10 cellular contexts compared by ENCODE assay signal in genomic region chr7:35593896-35594295, GRCh38.
DNase-seq lines count a peak whose midpoint lies in the region; ATAC-seq and TF ChIP-seq lines count a peak whose summit lies in the region.
"Had no signal": no experiment of that assay in that cellular context is flagged by ENCODE, and none has a peak within 500 bp of the region (broad histone marks: within the 10 kb centered on the region; RNA-seq: fewer than 3 reads in every experiment).

No MANE protein-coding gene starts in this region.

- 76 to 79% methylated on average over 8 of the region's 8 CpGs for WGBS in thyroid gland, 2 donors

- TF ChIP-seq POLR2A in vagina (IDR thresholded peaks at IDR 0.05) (no peak), thyroid gland (IDR thresholded peaks at IDR 0.05) (no peak)

- H3K9me3 ChIP-seq in PC-9 (ENCODE audit: insufficient read depth, low read depth) (no peaks in the 10 kb centered on the region), vagina (no peaks in the 10 kb centered on the region), thyroid gland (no peaks in the 10 kb centered on the region)

- H3K36me3 ChIP-seq in BJ (ENCODE audit: control insufficient read depth, insufficient read depth, low read length) = no peaks in the 10 kb centered on the region
- no peaks in the 10 kb centered on the region for H3K36me3 ChIP-seq in PC-9 (ENCODE audit: low read depth)
- no peaks in the 10 kb centered on the region for H3K36me3 ChIP-seq in vagina
- H3K36me3 ChIP-seq in thyroid gland = no peaks in the 10 kb centered on the region

- intact Hi-C loops in PC-9 (cut with micrococcal nuclease; ENCODE audit: unreplicated experiment) = no loop called here
- intact Hi-C loops in vagina (cut with DNase I) = no loop called here
- intact Hi-C loops in thyroid gland (cut with DNase I) = no loop called here

- no peaks in the 10 kb centered on the region for H3K79me2 ChIP-seq in PC-9 (ENCODE audit: low read depth)

- H3K27me3 ChIP-seq in BJ (ENCODE audit: control insufficient read depth, insufficient read depth, low read length) = no peaks in the 10 kb centered on the region
- H3K27me3 ChIP-seq in PC-9 (ENCODE audit: insufficient read depth, low read depth) = no peaks in the 10 kb centered on the region
- no peaks in the 10 kb centered on the region for H3K27me3 ChIP-seq in foreskin keratinocyte
- no peaks in the 10 kb centered on the region for H3K27me3 ChIP-seq in vagina
- H3K27me3 ChIP-seq in thyroid gland = no peaks in the 10 kb centered on the region

- peak; percentile 39 for ATAC-seq in foreskin keratinocyte
- no peak for ATAC-seq in GM21447 (IDR thresholded peaks at IDR 0.05; ENCODE audit: unreplicated experiment)

- H4K20me1 ChIP-seq in PC-9 (ENCODE audit: insufficient read depth) = no peaks in the 10 kb centered on the region

- no peak for DNase-seq in BJ (ENCODE audit: low read depth)
- no peak for DNase-seq in PC-9
- DNase-seq in foreskin keratinocyte = no peak
- DNase-seq in vagina (ENCODE audit: extremely low spot score in 2 of 2) = no peak
- DNase-seq in thyroid gland = no peak
- DNase-seq in foreskin melanocyte = no peak
- DNase-seq: Right ventricle myocardium superior, small intestine had no signal

- no TSS peak for BruUV-seq in PC-9 (replicated peaks; lab: Mats Ljungman, UMichigan)

- H2AFZ ChIP-seq in PC-9 = no peak overlapping the region

- H3K27ac ChIP-seq in PC-9 (no peak overlapping the region), foreskin keratinocyte (no peak overlapping the region), vagina (no peak overlapping the region), thyroid gland (no peak overlapping the region)

- no peaks in the 10 kb centered on the region for H3K9me2 ChIP-seq in PC-9 (ENCODE audit: insufficient read depth)

- H3K4me2 ChIP-seq in PC-9 = no peak overlapping the region

- POLR2A ChIA-PET in BJ (lab: Charles Lee) (no interaction called here), PC-9 (lab: Charles Lee; ENCODE audit: unreplicated experiment) (no interaction called here)

- CTCF ChIA-PET in BJ (lab: Yijun Ruan, JAX) = interaction anchor here (0.7 to 1.8 kb wide), 2 partner anchors 12 to 13 kb away, joined by 3 to 4 read pairs; no protein-coding TSS in a partner anchor
- CTCF ChIA-PET in PC-9 (lab: Charles Lee) = interaction anchor here (0.6 kb wide), 1 partner anchor 844 kb away, joined by 7 read pairs; no protein-coding TSS in a partner anchor

- peak; percentile 25; the same call in 1 of the 2 replicates for TF ChIP-seq CTCF in BJ (IDR thresholded peaks at IDR 0.05; ENCODE audit: insufficient read depth, low read depth, low read length)
- peak; percentile 65 for TF ChIP-seq CTCF in GM12872 (IDR thresholded peaks at IDR 0.05; ENCODE audit: insufficient read depth, low read depth, low read length)
- peak; percentile 71 for TF ChIP-seq CTCF in PC-9 (conservative IDR thresholded peaks at IDR 0.05)
- TF ChIP-seq CTCF in foreskin keratinocyte (conservative IDR thresholded peaks at IDR 0.05) = peak; percentile 49
- no peak for TF ChIP-seq CTCF in vagina (IDR thresholded peaks at IDR 0.05)
- no peak for TF ChIP-seq CTCF in thyroid gland (IDR thresholded peaks at IDR 0.05)

- H3K4me3 ChIP-seq in BJ (ENCODE audit: low read depth, low read length) (no peak overlapping the region), PC-9 (no peak overlapping the region), vagina (no peak overlapping the region), thyroid gland (replicated peaks in 1 of 3) (no peak overlapping the region)

- H3F3A ChIP-seq in PC-9 (ENCODE audit: insufficient read depth, low read depth) = no peaks in the 10 kb centered on the region

- H3K4me1 ChIP-seq in PC-9 (replicated peaks; ENCODE audit: insufficient read depth) (no peaks in the 10 kb centered on the region), foreskin keratinocyte (no peaks in the 10 kb centered on the region), vagina (no peaks in the 10 kb centered on the region), thyroid gland (no peaks in the 10 kb centered on the region)

Comparison
In these comparisons a context has a peak if more than half of its experiments do, and no peak if none do; other contexts are left out.
1. CTCF ChIP-seq: peak in BJ (single experiment), GM12872 (single experiment), PC-9 (single experiment) and foreskin keratinocyte (single experiment); none in vagina (0 of 3) and thyroid gland (0 of 6).